Comparison of ENCODE assay signal across 8 cellular contexts in the genomic region with DNA sequence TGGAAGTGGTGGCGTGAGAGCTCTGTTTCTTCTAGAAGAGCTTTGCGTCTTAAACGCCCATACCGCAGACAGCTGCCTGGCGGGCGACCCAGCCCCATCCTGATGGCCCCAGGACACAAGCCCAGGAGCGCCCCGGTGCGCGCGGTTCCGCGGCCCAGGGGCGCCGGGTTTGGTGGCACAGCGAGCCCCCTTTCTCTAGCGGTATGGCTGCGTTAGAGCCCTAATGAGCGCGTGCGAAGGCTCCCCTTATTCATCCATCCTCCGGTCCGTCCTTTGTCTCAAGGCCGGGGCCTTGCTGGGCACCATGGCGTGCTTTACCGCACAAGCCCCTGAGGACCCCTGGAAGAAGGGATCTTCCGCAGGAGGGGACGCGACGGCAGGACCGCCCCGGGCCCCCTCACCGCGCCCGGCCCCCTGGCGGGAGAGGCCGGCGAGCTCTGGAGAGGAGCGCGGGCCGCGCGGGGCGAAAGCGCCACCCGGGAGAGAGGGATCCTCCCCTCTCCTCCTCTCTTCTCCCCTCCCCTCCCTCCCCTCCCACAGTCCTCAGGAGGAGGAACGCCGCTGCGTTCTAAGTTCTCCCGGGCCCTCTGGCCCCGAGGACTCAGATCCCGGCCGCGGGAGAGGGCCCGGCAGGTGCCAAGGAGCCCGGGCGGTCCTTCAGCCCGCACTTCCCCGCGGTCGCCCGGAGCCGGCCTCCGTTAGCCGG. TPM values are rescaled to one million over a fixed set of nuclear protein-coding genes. Genes with fewer than 3 reads are reported as not detected.
DNase-seq lines count a peak whose midpoint lies in the region; ATAC-seq and TF ChIP-seq lines count a peak whose summit lies in the region.

No MANE protein-coding gene starts in this region.

- H2AFZ ChIP-seq in SU-DHL-6 (ENCODE audit: low read depth, low read length, severe bottlenecking): peak overlapping the region; percentile 43

- peak overlapping the region; percentile 96 for H3K4me2 ChIP-seq in SU-DHL-6 (ENCODE audit: low read depth, low read length, poor library complexity, severe bottlenecking)

- H3K36me3 ChIP-seq in SU-DHL-6 (ENCODE audit: low read length): no peaks in the 10 kb centered on the region

- peak; percentile 8 for TF ChIP-seq CTCF in SU-DHL-6 (IDR thresholded peaks at IDR 0.05; ENCODE audit: insufficient read depth, low read length, poor library complexity, severe bottlenecking)

- H3F3A ChIP-seq in SU-DHL-6 (ENCODE audit: insufficient read depth): peaks cover 2% of the 10 kb centered on the region; the same call in 1 of the 2 replicates

- H3K9me3 ChIP-seq in SU-DHL-6 (ENCODE audit: insufficient read depth, low read length): no peaks in the 10 kb centered on the region
- no peaks in the 10 kb centered on the region for H3K9me3 ChIP-seq in right cardiac atrium (ENCODE audit: control insufficient read depth, low read length)

- peak; percentile 61 for DNase-seq in GM04503 (ENCODE audit: low read depth)
- DNase-seq in Kasumi-1 (lab: John Stamatoyannopoulos, UW): peak; percentile 47 to 51
- DNase-seq in amniotic epithelial cell (ENCODE audit: low read depth): peak; percentile 89
- peak; percentile 64 to 81 (median 73) for DNase-seq in right cardiac atrium
- DNase-seq in pulmonary artery endothelial cell (ENCODE audit: low read depth, low spot score): peak; percentile 35
- no peak for DNase-seq in mesenteric fat pad (ENCODE audit: low spot score)

- H4K20me1 ChIP-seq in SU-DHL-6 (ENCODE audit: low read depth, low read length): peaks cover 7% of the 10 kb centered on the region; the same call in 1 of the 2 replicates

- no peaks in the 10 kb centered on the region for H3K9me2 ChIP-seq in SU-DHL-6 (replicated peaks; ENCODE audit: insufficient read depth, low read length)

- peak overlapping the region; percentile 88 for H3K4me3 ChIP-seq in SU-DHL-6 (ENCODE audit: insufficient read depth, low read length, poor library complexity, severe bottlenecking)
- H3K4me3 ChIP-seq in right cardiac atrium (ENCODE audit: low read length): peak overlapping the region; percentile 61

- H3K9ac ChIP-seq in SU-DHL-6 (ENCODE audit: low read length): peak overlapping the region; percentile 99

- peak; percentile 26 for ATAC-seq in GM21786 (IDR thresholded peaks at IDR 0.05; ENCODE audit: unreplicated experiment)
- peak; percentile 83 to 87 for ATAC-seq in right cardiac atrium

- WGBS in right cardiac atrium: under 1% methylated on average over 65 of the region's 65 CpGs

- H3K4me1 ChIP-seq in right cardiac atrium (ENCODE audit: control insufficient read depth, insufficient read depth, low read length): no peaks in the 10 kb centered on the region

- no peaks in the 10 kb centered on the region for H3K27me3 ChIP-seq in SU-DHL-6 (ENCODE audit: low read length)
- H3K27me3 ChIP-seq in right cardiac atrium (ENCODE audit: control insufficient read depth, insufficient read depth): no peaks in the 10 kb centered on the region

- intact Hi-C loops in right cardiac atrium (cut with DNase I): no loop called here

- H3K79me2 ChIP-seq in SU-DHL-6 (ENCODE audit: insufficient read depth, low read length): peaks cover 43% of the 10 kb centered on the region

- H3K27ac ChIP-seq in SU-DHL-6 (ENCODE audit: low read depth, low read length) (peak overlapping the region; percentile 65), right cardiac atrium (ENCODE audit: low read length) (peak overlapping the region; percentile 94)

RNA-seq across cellular contexts. Expression of a gene that starts 0.6 kb away (rescaled TPM):
- 1 to 10 TPM; 3.6 to 5.6 (median 4.3) TPM for total RNA-seq in right cardiac atrium
- 1.2 TPM for polyA plus RNA-seq in right cardiac atrium
- 8.7 and 13.3 TPM in 2 replicates for total RNA-seq in pulmonary artery endothelial cell
- total RNA-seq in mesenteric fat pad: 6.8 TPM
